ENCODE assay signal across 26 cellular contexts in genomic region chr16:82675300-82675699, GRCh38. TPM values are rescaled to one million over a fixed set of nuclear protein-coding genes. Genes with fewer than 3 reads are reported as not detected.
DNase-seq lines count a peak whose midpoint lies in the region; ATAC-seq and TF ChIP-seq lines count a peak whose summit lies in the region.
"Had no signal": no experiment of that assay in that cellular context is flagged by ENCODE, and none has a peak within 500 bp of the region (broad histone marks: within the 10 kb centered on the region; RNA-seq: fewer than 3 reads in every experiment).

No MANE protein-coding gene starts in this region.

- in situ Hi-C loops in astrocyte of the cerebellum (cut with HindIII; ENCODE audit: low sequenced_read_pairs), result no loop called here

- no peak for ATAC-seq in WTC11
- ATAC-seq in HG02840 (IDR thresholded peaks at IDR 0.05; ENCODE audit: low FRiP score, unreplicated experiment), result no peak
- ATAC-seq: GM12878, Right ventricle myocardium inferior had no signal

- H3K27ac ChIP-seq in esophagus muscularis mucosa (replicated peaks in 1 of 4), result no peak overlapping the region
- H3K27ac ChIP-seq: 22Rv1, BLaER1, PC-9 had no signal

- H3K4me1 ChIP-seq in esophagus muscularis mucosa, result no peaks in the 10 kb centered on the region
- H3K4me1 ChIP-seq: BLaER1 had no signal

- no peaks in the 10 kb centered on the region for H3K27me3 Mint-ChIP-seq in HFFc6 (ENCODE audit: insufficient read depth)
- no peaks in the 10 kb centered on the region for H3K27me3 Mint-ChIP-seq in WTC11 (ENCODE audit: low read depth)

- TF ChIP-seq EP300 in esophagus muscularis mucosa (IDR thresholded peaks at IDR 0.05), result no peak

- no peaks in the 10 kb centered on the region for H3K27me3 ChIP-seq in esophagus muscularis mucosa
- H3K27me3 ChIP-seq: BLaER1 had no signal

- WGBS in esophagus muscularis mucosa, result 65% methylated on average over 3 of the region's 3 CpGs

- CTCF ChIA-PET in AG04449 (lab: Yijun Ruan, JAX) (interaction anchor here (0.9 to 1.0 kb wide), 2 partner anchors 18 to 35 kb away, joined by 4 read pairs; no protein-coding TSS in a partner anchor), WTC11 (lab: Charles Lee) (no interaction called here)

- TF ChIP-seq CTCF in AG04449 (IDR thresholded peaks at IDR 0.05; ENCODE audit: insufficient read depth, low read length, missing control alignments), result no peak
- TF ChIP-seq CTCF in HFFc6 (IDR thresholded peaks at IDR 0.05), result no peak
- no peak for TF ChIP-seq CTCF in astrocyte of the cerebellum (IDR thresholded peaks at IDR 0.05; ENCODE audit: low read depth, low read length, missing control alignments)
- no peak for TF ChIP-seq CTCF in WTC11 (IDR thresholded peaks at IDR 0.05)
- TF ChIP-seq CTCF in esophagus muscularis mucosa (IDR thresholded peaks at IDR 0.05), result no peak

- H3K36me3 Mint-ChIP-seq in HFFc6 (ENCODE audit: low read depth) (no peaks in the 10 kb centered on the region), WTC11 (no peaks in the 10 kb centered on the region)
- H3K36me3 Mint-ChIP-seq: CD4-positive, CD25-positive, alpha-beta regulatory T cell had no signal

- intact Hi-C loops in esophagus muscularis mucosa (cut with DNase I), result no loop called here

- H3K4me3 Mint-ChIP-seq in HFFc6, result no peak overlapping the region
- no peak overlapping the region for H3K4me3 Mint-ChIP-seq in WTC11
- H3K4me3 Mint-ChIP-seq: CD4-positive, CD25-positive, alpha-beta regulatory T cell had no signal

- no peak overlapping the region for H3K4me3 ChIP-seq in AG04449 (ENCODE audit: low read depth, low read length)
- H3K4me3 ChIP-seq in astrocyte of the cerebellum (ENCODE audit: low read depth, low read length), result no peak overlapping the region
- no peak overlapping the region for H3K4me3 ChIP-seq in esophagus muscularis mucosa
- H3K4me3 ChIP-seq: BLaER1, GM12878, PC-9 had no signal

- H3K27ac Mint-ChIP-seq in HFFc6 (no peak overlapping the region), WTC11 (no peak overlapping the region)
- H3K27ac Mint-ChIP-seq: CD4-positive, CD25-positive, alpha-beta regulatory T cell had no signal

- H3K4me1 Mint-ChIP-seq in HFFc6 (ENCODE audit: low read depth), result peaks cover 25% of the 10 kb centered on the region
- H3K4me1 Mint-ChIP-seq in WTC11, result no peaks in the 10 kb centered on the region
- H3K4me1 Mint-ChIP-seq: CD4-positive, CD25-positive, alpha-beta regulatory T cell had no signal

- no peaks in the 10 kb centered on the region for H3K9me3 Mint-ChIP-seq in HFFc6
- H3K9me3 Mint-ChIP-seq in WTC11, result no peaks in the 10 kb centered on the region

- POLR2A ChIA-PET in AG04449 (lab: Yijun Ruan, JAX) (no interaction called here), WTC11 (lab: Charles Lee) (no interaction called here)

- DNase-seq in AG04449 (ENCODE audit: low read depth, low spot score), result peak; percentile 81
- peak; percentile 72 for DNase-seq in HFFc6
- DNase-seq in astrocyte of the cerebellum (ENCODE audit: low read depth), result peak; percentile 34
- peak; percentile 59 for DNase-seq in dedifferentiated amniotic fluid mesenchymal stem cell (ENCODE audit: extremely low spot score)
- DNase-seq in WTC11 (ENCODE audit: low spot score), result no peak
- no peak for DNase-seq in esophagus muscularis mucosa (ENCODE audit: extremely low spot score)
- no peak for DNase-seq in NCI-H1105 (lab: John Stamatoyannopoulos, UW)
- DNase-seq: CD4-positive, CD25-positive, alpha-beta regulatory T cell; DMS153; HCEC 1CT; Karpas-422; NCI-H1092 treated with DMSO at 0.1 percent for 48 hours; NCI-H1436 treated with DMSO at 0.1 percent for 48 hours; NCI-H187 treated with DMSO at 0.1 percent for 48 hours; NCI-H2107; NCI-H446; NCI-H526; PC-9; SW 1271 had no signal

- no peaks in the 10 kb centered on the region for H3K36me3 ChIP-seq in esophagus muscularis mucosa
- H3K36me3 ChIP-seq: BLaER1 had no signal

- no peaks in the 10 kb centered on the region for H3K9me3 ChIP-seq in esophagus muscularis mucosa
- H3K9me3 ChIP-seq: BLaER1 had no signal

- TF ChIP-seq POLR2A in esophagus muscularis mucosa (IDR thresholded peaks at IDR 0.05; ENCODE audit: low read depth), result no peak

TF ChIP-seq in WTC11, 78 proteins besides CTCF, POLR2A, EP300 and RAD21:
- TF ChIP-seq ZNF263 (CRISPR knock-in tag; IDR thresholded peaks at IDR 0.05; ENCODE audit: low read depth), result no peak
- no peak for TF ChIP-seq PRRX2 (CRISPR knock-in tag; IDR thresholded peaks at IDR 0.05)
- no peak for TF ChIP-seq FOXJ3 (CRISPR knock-in tag; IDR thresholded peaks at IDR 0.05; ENCODE audit: borderline replicate concordance)
- TF ChIP-seq SOX15 (CRISPR knock-in tag; IDR thresholded peaks at IDR 0.05), result no peak
- no peak for TF ChIP-seq IRF1 (CRISPR knock-in tag; IDR thresholded peaks at IDR 0.05)
- no peak for TF ChIP-seq RORB (CRISPR knock-in tag; IDR thresholded peaks at IDR 0.05)
- no peak for TF ChIP-seq MXD4 (CRISPR knock-in tag; IDR thresholded peaks at IDR 0.05; ENCODE audit: borderline replicate concordance)
- no peak for TF ChIP-seq NFE2L1 (CRISPR knock-in tag; IDR thresholded peaks at IDR 0.05)
- no peak for TF ChIP-seq GTF2I (CRISPR knock-in tag; conservative IDR thresholded peaks at IDR 0.05)
- TF ChIP-seq FOXP1 (CRISPR knock-in tag; IDR thresholded peaks at IDR 0.05; ENCODE audit: borderline replicate concordance), result no peak
- no peak for TF ChIP-seq ZNF416 (CRISPR knock-in tag; IDR thresholded peaks at IDR 0.05)
TF ChIP-seq in WTC11: peak in this region for 0.

RNA-seq across cellular contexts. Expression of gene CDH13, which starts 48.5 kb away (rescaled TPM):
- 10 to 100 TPM in 2 of 6 experiments, 1 to 10 TPM in 4; 3.6 to 14.7 (median 4.7) TPM for total RNA-seq in HFFc6 (2021; fragmentation: NEBNext Ultra II Directional; extraction: Animal tissue kit (Norgen Biotek cat#: 25700))
- total RNA-seq in WTC11 (2021) (0.48 to 0.81 TPM (median 0.62 TPM) in 3 replicates), esophagus muscularis mucosa (10 to 100 TPM in 2 of 4 donors, 1 to 10 TPM in 2; 3.1 to 13.5 (median 8.9) TPM)
- total RNA-seq: CD4-positive, CD25-positive, alpha-beta regulatory T cell; GM12878; HT-29; SK-MEL-5 had no signal

Comparison
In these comparisons a context has a peak if more than half of its experiments do, and no peak if none do; other contexts are left out.
1. DNase-seq: peak in AG04449 (single experiment), HFFc6 (single experiment), astrocyte of the cerebellum (single experiment) and dedifferentiated amniotic fluid mesenchymal stem cell (single experiment); none in WTC11 (single experiment), esophagus muscularis mucosa (single experiment) and NCI-H1105 (single experiment).